11 cellular contexts compared by ENCODE assay signal in the genomic region with DNA sequence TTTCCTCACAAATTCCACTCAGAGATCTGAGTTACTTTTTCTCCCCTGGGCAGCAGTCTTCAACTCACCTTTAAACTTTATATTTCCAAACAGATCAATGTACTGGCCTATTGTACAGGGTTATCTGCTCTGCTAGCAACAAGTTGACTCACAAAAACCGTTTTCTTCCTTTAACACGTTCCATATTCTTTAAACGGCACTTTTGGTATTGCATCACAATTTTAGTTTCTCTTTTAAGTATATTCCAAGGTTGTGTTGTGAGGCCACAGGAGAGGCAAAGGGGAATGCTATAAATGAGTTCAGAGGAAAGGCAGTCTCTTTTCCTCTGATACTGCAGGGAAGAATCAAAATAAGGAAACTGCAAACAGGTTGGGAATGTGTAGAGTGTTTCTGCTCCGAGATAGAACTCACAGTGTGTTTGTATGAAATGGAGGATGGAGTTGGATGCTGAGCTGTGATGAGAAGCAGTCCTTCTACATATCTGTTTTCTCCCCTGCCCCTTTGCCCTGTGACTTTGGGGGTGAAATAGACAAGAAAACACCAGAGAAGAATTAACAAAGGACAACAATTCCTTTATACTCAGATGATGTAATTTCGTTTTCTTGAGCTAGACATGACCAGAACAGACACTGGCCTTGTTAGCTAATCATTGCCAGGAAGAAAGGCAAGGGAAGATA. TPM values are rescaled to one million over a fixed set of nuclear protein-coding genes. Genes with fewer than 3 reads are reported as not detected.
A peak's percentile ranks its signal among the peaks of the same experiment; 100 is the strongest.
DNase-seq lines count a peak whose midpoint lies in the region; ATAC-seq and TF ChIP-seq lines count a peak whose summit lies in the region.
"Had no signal": no experiment of that assay in that cellular context is flagged by ENCODE, and none has a peak within 500 bp of the region (broad histone marks: within the 10 kb centered on the region; RNA-seq: fewer than 3 reads in every experiment).

No MANE protein-coding gene starts in this region.

- H3K4me3 ChIP-seq in aorta (ENCODE audit: low read length in 2 of 2), result no peak overlapping the region

- H3K9me3 Mint-ChIP-seq in natural killer cell treated with Interleukin-12 subunit alpha and Interleukin-12 subunit beta and Interleukin-15 and Interleukin-18, amount 100 ng/mL, for 72 hours, result no peaks in the 10 kb centered on the region
- H3K9me3 Mint-ChIP-seq in natural killer cell (peaks cover 0 to 2% of the 10 kb centered on the region in 2 donors), WTC11 (no peaks in the 10 kb centered on the region), type B pancreatic cell (no peaks in the 10 kb centered on the region)
- H3K9me3 Mint-ChIP-seq in activated T-helper 17 cell treated with anti-CD3 and anti-CD28 coated beads, Interleukin-2, amount 50 U/mL, for 72 hours, result no peaks in the 10 kb centered on the region
- H3K9me3 Mint-ChIP-seq: activated naive CD8-positive, alpha-beta T cell treated with anti-CD3 and anti-CD28 coated beads for 36 hours had no signal

- H3K27ac ChIP-seq in aorta (ENCODE audit: low read depth in 1 of 2, low read length in 2 of 2), result no peak overlapping the region

- POLR2A ChIA-PET in WTC11 (lab: Charles Lee), result no interaction called here

- DNase-seq in natural killer cell treated with Interleukin-12 subunit alpha and Interleukin-12 subunit beta and Interleukin-15 and Interleukin-18, amount 100 ng/mL, for 72 hours (ENCODE audit: low spot score), result no peak
- DNase-seq in natural killer cell, result no peak
- no peak for DNase-seq in WTC11 (ENCODE audit: low spot score)
- peak; percentile 27 for DNase-seq in kidney glomerular epithelial cell (lab: John Stamatoyannopoulos, UW)
- DNase-seq in type B pancreatic cell (ENCODE audit: extremely low spot score, unreplicated experiment), result no peak
- no peak for DNase-seq in aorta
- DNase-seq in CD1c-positive myeloid dendritic cell (ENCODE audit: extremely low spot score), result no peak
- DNase-seq: activated CD4-positive, alpha-beta T cell treated with anti-CD3 and anti-CD28 coated beads, Interleukin-2, amount 50 U/mL, for 48 hours; activated naive CD8-positive, alpha-beta T cell treated with anti-CD3 and anti-CD28 coated beads for 36 hours; effector CD8-positive, alpha-beta T cell had no signal

- no peaks in the 10 kb centered on the region for H3K36me3 ChIP-seq in aorta (ENCODE audit: control insufficient read depth in 1 of 2, insufficient read depth in 2 of 2, low read length in 1 of 2)

- peaks cover 10% of the 10 kb centered on the region in 2 donors for H3K4me1 Mint-ChIP-seq in natural killer cell treated with Interleukin-12 subunit alpha and Interleukin-12 subunit beta and Interleukin-15 and Interleukin-18, amount 100 ng/mL, for 72 hours (ENCODE audit: low read depth in 2 of 2)
- H3K4me1 Mint-ChIP-seq in natural killer cell (peaks cover 8% of the 10 kb centered on the region in 2 donors), WTC11 (peaks cover 8% of the 10 kb centered on the region), type B pancreatic cell (ENCODE audit: unreplicated experiment) (no peaks in the 10 kb centered on the region)
- H3K4me1 Mint-ChIP-seq in activated T-helper 17 cell treated with anti-CD3 and anti-CD28 coated beads, Interleukin-2, amount 50 U/mL, for 72 hours, result no peaks in the 10 kb centered on the region

- H3K4me3 Mint-ChIP-seq in natural killer cell treated with Interleukin-12 subunit alpha and Interleukin-12 subunit beta and Interleukin-15 and Interleukin-18, amount 100 ng/mL, for 72 hours, result peak overlapping the region; percentile 9
- H3K4me3 Mint-ChIP-seq in natural killer cell, result no peak overlapping the region
- no peak overlapping the region for H3K4me3 Mint-ChIP-seq in WTC11
- no peak overlapping the region for H3K4me3 Mint-ChIP-seq in type B pancreatic cell
- no peak overlapping the region for H3K4me3 Mint-ChIP-seq in activated T-helper 17 cell treated with anti-CD3 and anti-CD28 coated beads, Interleukin-2, amount 50 U/mL, for 72 hours
- H3K4me3 Mint-ChIP-seq: activated naive CD8-positive, alpha-beta T cell treated with anti-CD3 and anti-CD28 coated beads for 36 hours had no signal

- no peaks in the 10 kb centered on the region for H3K36me3 Mint-ChIP-seq in natural killer cell treated with Interleukin-12 subunit alpha and Interleukin-12 subunit beta and Interleukin-15 and Interleukin-18, amount 100 ng/mL, for 72 hours
- H3K36me3 Mint-ChIP-seq in natural killer cell (no peaks in the 10 kb centered on the region), WTC11 (no peaks in the 10 kb centered on the region), type B pancreatic cell (no peaks in the 10 kb centered on the region)
- H3K36me3 Mint-ChIP-seq in activated T-helper 17 cell treated with anti-CD3 and anti-CD28 coated beads, Interleukin-2, amount 50 U/mL, for 72 hours (ENCODE audit: low read depth), result no peaks in the 10 kb centered on the region
- H3K36me3 Mint-ChIP-seq: activated naive CD8-positive, alpha-beta T cell treated with anti-CD3 and anti-CD28 coated beads for 36 hours had no signal

- no peaks in the 10 kb centered on the region for H3K4me1 ChIP-seq in aorta (ENCODE audit: control insufficient read depth in 1 of 2, insufficient read depth in 2 of 2, low read length in 2 of 2)

- intact Hi-C loops in natural killer cell (cut with micrococcal nuclease) (no loop called here), aorta (cut with DNase I) (no loop called here)

- H3K9me3 ChIP-seq in aorta (ENCODE audit: control insufficient read depth, low read length), result peaks cover 1% of the 10 kb centered on the region

- peaks cover 0 to 2% of the 10 kb centered on the region in 2 donors for H3K27me3 ChIP-seq in aorta (ENCODE audit: control insufficient read depth in 1 of 2, insufficient read depth in 2 of 2, low read length in 1 of 2)

- ATAC-seq in natural killer cell treated with Interleukin-12 subunit alpha and Interleukin-12 subunit beta and Interleukin-15 and Interleukin-18, amount 100 ng/mL, for 72 hours, result no peak
- no peak for ATAC-seq in natural killer cell
- no peak for ATAC-seq in WTC11
- ATAC-seq in activated T-helper 17 cell treated with anti-CD3 and anti-CD28 coated beads, Interleukin-2, amount 50 U/mL, for 72 hours (replicated peaks), result no peak
- no peak for ATAC-seq in aorta (ENCODE audit: low FRiP score)

- H3K27ac Mint-ChIP-seq in natural killer cell treated with Interleukin-12 subunit alpha and Interleukin-12 subunit beta and Interleukin-15 and Interleukin-18, amount 100 ng/mL, for 72 hours, result no peak overlapping the region
- H3K27ac Mint-ChIP-seq in natural killer cell, result no peak overlapping the region
- no peak overlapping the region for H3K27ac Mint-ChIP-seq in WTC11
- H3K27ac Mint-ChIP-seq in type B pancreatic cell, result peak overlapping the region; percentile 35
- H3K27ac Mint-ChIP-seq in activated T-helper 17 cell treated with anti-CD3 and anti-CD28 coated beads, Interleukin-2, amount 50 U/mL, for 72 hours, result no peak overlapping the region
- H3K27ac Mint-ChIP-seq: activated naive CD8-positive, alpha-beta T cell treated with anti-CD3 and anti-CD28 coated beads for 36 hours had no signal

- TF ChIP-seq CTCF in natural killer cell (IDR thresholded peaks at IDR 0.05), result no peak
- TF ChIP-seq CTCF in WTC11 (IDR thresholded peaks at IDR 0.05), result no peak
- no peak for TF ChIP-seq CTCF in type B pancreatic cell (conservative IDR thresholded peaks at IDR 0.05)

- peaks cover 33 to 59% of the 10 kb centered on the region in 2 donors for H3K27me3 Mint-ChIP-seq in natural killer cell treated with Interleukin-12 subunit alpha and Interleukin-12 subunit beta and Interleukin-15 and Interleukin-18, amount 100 ng/mL, for 72 hours
- H3K27me3 Mint-ChIP-seq in natural killer cell (ENCODE audit: low read depth in 2 of 2), result peaks cover 35 to 71% of the 10 kb centered on the region in 2 donors
- H3K27me3 Mint-ChIP-seq in WTC11 (ENCODE audit: low read depth), result no peaks in the 10 kb centered on the region; the same call in none of the 2 replicates
- peaks cover 17% of the 10 kb centered on the region for H3K27me3 Mint-ChIP-seq in type B pancreatic cell
- peaks cover 43% of the 10 kb centered on the region for H3K27me3 Mint-ChIP-seq in activated T-helper 17 cell treated with anti-CD3 and anti-CD28 coated beads, Interleukin-2, amount 50 U/mL, for 72 hours

- CTCF ChIA-PET in WTC11 (lab: Charles Lee), result interaction anchor here (1.0 to 1.4 kb wide), 5 partner anchors 11 to 57 kb away, joined by 3 to 5 read pairs (median 3); a partner anchor contains a TSS

- 63% methylated on average over 5 of the region's 5 CpGs for WGBS in aorta, 2 donors

TF ChIP-seq in WTC11, 78 proteins besides CTCF, POLR2A, EP300 and RAD21 (continues in another document):
- TF ChIP-seq ZNF416 (CRISPR knock-in tag; IDR thresholded peaks at IDR 0.05) (no peak), GABPB1 (CRISPR knock-in tag; IDR thresholded peaks at IDR 0.05) (peak; percentile 89)

RNA-seq across cellular contexts. Expression of a gene that starts 9.9 kb away (rescaled TPM):
- total RNA-seq in natural killer cell treated with Interleukin-12 subunit alpha and Interleukin-12 subunit beta and Interleukin-15 and Interleukin-18, amount 100 ng/mL, for 72 hours, result not detected
- total RNA-seq in natural killer cell (not detected), WTC11 (2021) (0.85 to 1.5 TPM (median 0.94 TPM) in 3 replicates), type B pancreatic cell (ENCODE audit: low replicate concordance) (30.5 and 36.7 TPM in 2 replicates), aorta (not detected)
- not detected for total RNA-seq in activated T-helper 17 cell treated with anti-CD3 and anti-CD28 coated beads, Interleukin-2, amount 50 U/mL, for 72 hours
- polyA plus RNA-seq in aorta, result 1,000 to 10,000 TPM in 1 of 2 donors, 1 to 10 TPM in 1; 1.3 to 1,178 TPM
- total RNA-seq: activated naive CD8-positive, alpha-beta T cell treated with anti-CD3 and anti-CD28 coated beads for 36 hours had no signal

RNA-seq across cellular contexts. Expression of a gene that starts 46.8 kb away (rescaled TPM):
- total RNA-seq in natural killer cell treated with Interleukin-12 subunit alpha and Interleukin-12 subunit beta and Interleukin-15 and Interleukin-18, amount 100 ng/mL, for 72 hours, result 10 to 100 TPM; 11.1 to 12.6 TPM
- total RNA-seq in natural killer cell (10 to 100 TPM in 1 of 3 donors, 1 to 10 TPM in 2; 6.7 to 11.3 (median 8.7) TPM), WTC11 (2021) (10.1 to 10.4 TPM (median 10.3 TPM) in 3 replicates), type B pancreatic cell (ENCODE audit: low replicate concordance) (18.0 and 26.2 TPM in 2 replicates), aorta (10 to 100 TPM; 20.4 to 23.3 TPM)
- total RNA-seq in activated T-helper 17 cell treated with anti-CD3 and anti-CD28 coated beads, Interleukin-2, amount 50 U/mL, for 72 hours, result 10 to 100 TPM in 1 of 2 donors, 1 to 10 TPM in 1; 8.4 to 19.6 TPM
- polyA plus RNA-seq in aorta, result 1 to 10 TPM; 5.9 to 8.5 TPM

RNA-seq across cellular contexts. Expression of a gene that starts 47.1 kb away (rescaled TPM):
- 10 to 100 TPM in 1 of 2 donors, 1 to 10 TPM in 1; 9.1 to 10.5 TPM for total RNA-seq in natural killer cell treated with Interleukin-12 subunit alpha and Interleukin-12 subunit beta and Interleukin-15 and Interleukin-18, amount 100 ng/mL, for 72 hours
- total RNA-seq in natural killer cell (1 to 10 TPM; 4.4 to 5.9 (median 5.1) TPM), WTC11 (2021) (16.6 to 19.6 TPM (median 17.0 TPM) in 3 replicates), type B pancreatic cell (ENCODE audit: low replicate concordance) (12.4 and 16.3 TPM in 2 replicates), aorta (1 to 10 TPM; 7.6 to 8.9 TPM)
- 10 to 100 TPM; 11.6 to 13.8 TPM for total RNA-seq in activated T-helper 17 cell treated with anti-CD3 and anti-CD28 coated beads, Interleukin-2, amount 50 U/mL, for 72 hours
- 1 to 10 TPM; 4.4 to 9.5 TPM for polyA plus RNA-seq in aorta

Comparison
In these comparisons a context has a peak if more than half of its experiments do, and no peak if none do; other contexts are left out.
1. RNA of a gene that starts 9.9 kb away (total RNA-seq): 30.5 to 36.7 TPM in type B pancreatic cell; 0.85 to 1.5 TPM in WTC11, not detected in natural killer cell treated with Interleukin-12 subunit alpha and Interleukin-12 subunit beta and Interleukin-15 and Interleukin-18, amount 100 ng/mL, for 72 hours, not detected in natural killer cell, not detected in activated T-helper 17 cell treated with anti-CD3 and anti-CD28 coated beads, Interleukin-2, amount 50 U/mL, for 72 hours and not detected in aorta; every median in the first group is over 10 times any median in the second.